8 cellular contexts compared by ENCODE assay signal in genomic region chr1:174999926-175000696, GRCh38. TPM values are rescaled to one million over a fixed set of nuclear protein-coding genes. Genes with fewer than 3 reads are reported as not detected.
A peak's percentile ranks its signal among the peaks of the same experiment; 100 is the strongest.
DNase-seq lines count a peak whose midpoint lies in the region; ATAC-seq and TF ChIP-seq lines count a peak whose summit lies in the region.

Gene CACYBP (plus strand): TSS chr1:174999947. CDS start chr1:175000181, 234 bp downstream.

- POLR2A ChIA-PET in activated CD4-positive, alpha-beta T cell treated with anti-CD3 and anti-CD28 coated beads, Interleukin-2, amount 10 ng/mL, durations not matched to agents 7 days and 5 days (lab: Charles Lee): interaction anchor here (0.6 to 1.8 kb wide), 4 partner anchors 11 to 200 kb away, joined by 3 to 10 read pairs (median 6); partner anchors contain the start of gene MRPS14

- CTCF ChIA-PET in activated CD4-positive, alpha-beta T cell treated with anti-CD3 and anti-CD28 coated beads, Interleukin-2, amount 10 ng/mL, durations not matched to agents 7 days and 5 days (lab: Charles Lee): interaction anchor here (1.1 to 2.9 kb wide), 10 partner anchors 9 to 200 kb away, joined by 3 to 13 read pairs (median 7); partner anchors contain the start of gene MRPS14

- H3K27me3 Mint-ChIP-seq in activated CD4-positive, alpha-beta T cell treated with anti-CD3 and anti-CD28 coated beads, Interleukin-2, amount 10 ng/mL, durations not matched to agents 7 days and 5 days: no peaks in the 10 kb centered on the region

- DNase-seq in GM03348 (ENCODE audit: low spot score) (peak; percentile 44), NCI-H1092 treated with DMSO at 0.1 percent for 48 hours (lab: John Stamatoyannopoulos, UW) (peak; percentile 78), epithelial cell of proximal tubule (ENCODE audit: low read depth) (no peak), myocyte (ENCODE audit: low read depth) (no peak), upper lobe of right lung (no peak)
- peak; percentile 45 for DNase-seq in activated CD4-positive, alpha-beta T cell treated with anti-CD3 and anti-CD28 coated beads, Interleukin-2, amount 10 ng/mL, durations not matched to agents 7 days and 5 days

- peak; percentile 19 for ATAC-seq in GM21825 (IDR thresholded peaks at IDR 0.05; ENCODE audit: unreplicated experiment)
- peak; percentile 1 for ATAC-seq in upper lobe of right lung
- no peak for ATAC-seq in HG02970 (IDR thresholded peaks at IDR 0.05; ENCODE audit: low FRiP score, unreplicated experiment)

- TF ChIP-seq CTCF in epithelial cell of proximal tubule (conservative IDR thresholded peaks at IDR 0.05; ENCODE audit: low read depth, low read length) (no peak), upper lobe of right lung (IDR thresholded peaks at IDR 0.05) (no peak)

- H3K27ac Mint-ChIP-seq in activated CD4-positive, alpha-beta T cell treated with anti-CD3 and anti-CD28 coated beads, Interleukin-2, amount 10 ng/mL, durations not matched to agents 7 days and 5 days: no peak within 1 kb of the TSS

- H3K36me3 ChIP-seq in upper lobe of right lung: peaks cover under 1% of the 10 kb centered on the region

- H3K9me3 Mint-ChIP-seq in activated CD4-positive, alpha-beta T cell treated with anti-CD3 and anti-CD28 coated beads, Interleukin-2, amount 10 ng/mL, durations not matched to agents 7 days and 5 days: no peaks in the 10 kb centered on the region

- no peaks in the 10 kb centered on the region for H3K27me3 ChIP-seq in upper lobe of right lung

- H3K4me1 Mint-ChIP-seq in activated CD4-positive, alpha-beta T cell treated with anti-CD3 and anti-CD28 coated beads, Interleukin-2, amount 10 ng/mL, durations not matched to agents 7 days and 5 days: peaks cover 47% of the 10 kb centered on the region

- intact Hi-C loops in upper lobe of right lung (cut with DNase I): no loop called here

- no peaks in the 10 kb centered on the region for H3K9me3 ChIP-seq in upper lobe of right lung

- peak within 1 kb of the TSS; percentile 98 for H3K27ac ChIP-seq in upper lobe of right lung

- H3K4me3 Mint-ChIP-seq in activated CD4-positive, alpha-beta T cell treated with anti-CD3 and anti-CD28 coated beads, Interleukin-2, amount 10 ng/mL, durations not matched to agents 7 days and 5 days: no peak within 1 kb of the TSS

- H3K4me3 ChIP-seq in epithelial cell of proximal tubule (ENCODE audit: low read depth, low read length): peak within 1 kb of the TSS; percentile 72
- H3K4me3 ChIP-seq in upper lobe of right lung: peak within 1 kb of the TSS; percentile 88

- peaks cover 23% of the 10 kb centered on the region for H3K36me3 Mint-ChIP-seq in activated CD4-positive, alpha-beta T cell treated with anti-CD3 and anti-CD28 coated beads, Interleukin-2, amount 10 ng/mL, durations not matched to agents 7 days and 5 days (ENCODE audit: low read depth)

- H3K4me1 ChIP-seq in upper lobe of right lung: peaks cover 15% of the 10 kb centered on the region

RNA-seq across cellular contexts. Expression of gene CACYBP, which starts in this region (rescaled TPM):
- total RNA-seq in activated CD4-positive, alpha-beta T cell treated with anti-CD3 and anti-CD28 coated beads, Interleukin-2, amount 10 ng/mL, durations not matched to agents 7 days and 5 days: 100 to 1,000 TPM; 198 to 207 TPM
- total RNA-seq in epithelial cell of proximal tubule (156 and 236 TPM in 2 replicates), myocyte (107 and 128 TPM in 2 replicates), upper lobe of right lung (70.2 TPM)
- 62.9 TPM for polyA plus RNA-seq in myocyte (2012)

Comparison
In these comparisons a context has a peak if more than half of its experiments do, and no peak if none do; other contexts are left out.
1. DNase-seq: peak in GM03348 (single experiment), NCI-H1092 treated with DMSO at 0.1 percent for 48 hours (single experiment) and activated CD4-positive, alpha-beta T cell treated with anti-CD3 and anti-CD28 coated beads, Interleukin-2, amount 10 ng/mL, durations not matched to agents 7 days and 5 days (single experiment); none in epithelial cell of proximal tubule (single experiment), myocyte (single experiment) and upper lobe of right lung (single experiment).